In the genomic region with DNA sequence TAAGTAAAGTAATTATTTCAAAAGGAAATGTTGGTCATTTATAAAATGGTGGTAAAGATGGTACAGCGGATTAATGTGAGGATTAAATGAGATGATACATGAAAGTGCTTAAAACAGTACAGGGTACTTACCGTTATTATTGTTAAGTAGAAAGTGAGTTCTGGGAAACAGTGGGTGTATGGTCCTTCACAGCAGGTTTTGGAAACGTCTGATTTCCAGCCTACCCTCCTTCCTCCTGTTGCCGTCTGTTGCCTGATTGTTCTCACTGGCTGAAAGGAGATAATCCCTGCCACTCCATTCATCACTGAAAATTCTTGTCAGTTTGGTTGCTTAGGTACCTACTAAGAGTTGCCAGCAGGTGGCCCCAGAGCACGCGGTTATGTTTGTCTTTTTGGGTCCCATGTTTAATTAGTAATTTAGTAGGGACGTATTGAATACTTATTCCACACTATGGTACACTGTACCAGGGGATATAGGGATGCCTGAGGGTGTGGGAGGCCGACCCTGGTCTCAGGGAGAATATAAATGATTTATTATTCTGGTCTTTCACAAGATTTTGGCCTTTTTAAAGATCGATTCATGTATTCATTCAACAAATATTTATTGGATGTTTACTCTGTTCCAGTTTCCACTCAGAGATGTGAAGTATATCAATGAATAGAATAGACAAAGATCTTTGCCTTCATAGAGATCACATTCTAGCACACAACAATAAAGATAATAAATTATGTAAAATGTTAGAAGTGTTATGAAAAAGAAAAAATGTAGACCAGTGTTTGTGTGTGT, we compare ENCODE assay signal across 1 cellular context.
TF ChIP-seq lines count a peak whose summit lies in the region.

No MANE protein-coding gene starts in this region.

TF ChIP-seq in HEK293T, 16 proteins besides CTCF, POLR2A, EP300 and RAD21 (continued from another document):
- TF ChIP-seq CTBP1 (IDR thresholded peaks at IDR 0.05; ENCODE audit: borderline replicate concordance) (no peak), ELF4 (IDR thresholded peaks at IDR 0.05) (no peak), TARDBP (IDR thresholded peaks at IDR 0.05) (no peak), SP1 (IDR thresholded peaks at IDR 0.05) (no peak), NFRKB (IDR thresholded peaks at IDR 0.05) (no peak), FOXM1 (IDR thresholded peaks at IDR 0.05; ENCODE audit: borderline replicate concordance) (no peak), FOXK2 (IDR thresholded peaks at IDR 0.05) (0 out of 2 replicates have a peak, but pooled peaks have one; percentile 7), ZNF384 (IDR thresholded peaks at IDR 0.05) (no peak)
- TF ChIP-seq, protein P1, sequence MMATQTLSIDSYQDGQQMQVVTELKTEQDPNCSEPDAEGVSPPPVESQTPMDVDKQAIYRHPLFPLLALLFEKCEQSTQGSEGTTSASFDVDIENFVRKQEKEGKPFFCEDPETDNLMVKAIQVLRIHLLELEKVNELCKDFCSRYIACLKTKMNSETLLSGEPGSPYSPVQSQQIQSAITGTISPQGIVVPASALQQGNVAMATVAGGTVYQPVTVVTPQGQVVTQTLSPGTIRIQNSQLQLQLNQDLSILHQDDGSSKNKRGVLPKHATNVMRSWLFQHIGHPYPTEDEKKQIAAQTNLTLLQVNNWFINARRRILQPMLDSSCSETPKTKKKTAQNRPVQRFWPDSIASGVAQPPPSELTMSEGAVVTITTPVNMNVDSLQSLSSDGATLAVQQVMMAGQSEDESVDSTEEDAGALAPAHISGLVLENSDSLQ (IDR thresholded peaks at IDR 0.05): peak; percentile 73
